Comparison of ENCODE assay signal across 8 cellular contexts in genomic region chr18:26226229-26227050, GRCh38. TPM values are rescaled to one million over a fixed set of nuclear protein-coding genes. Genes with fewer than 3 reads are reported as not detected.
DNase-seq lines count a peak whose midpoint lies in the region; ATAC-seq, FAIRE-seq and TF ChIP-seq lines count a peak whose summit lies in the region.

Gene TAF4B, plus strand, starts transcription at chr18:26226445. Its CDS starts 489 bp downstream, at chr18:26226934.

- peaks cover 4% of the 10 kb centered on the region for H3K4me1 ChIP-seq in astrocyte (ENCODE audit: insufficient read depth, low read length)
- H3K4me1 ChIP-seq in rectal smooth muscle tissue (ENCODE audit: control insufficient read depth, insufficient read depth, low read length), result peaks cover 4% of the 10 kb centered on the region
- peaks cover 18% of the 10 kb centered on the region for H3K4me1 ChIP-seq in vagina

- H3K4me1 Mint-ChIP-seq in astrocyte (ENCODE audit: low read depth, unreplicated experiment), result peaks cover 9% of the 10 kb centered on the region

- H4K20me1 ChIP-seq in astrocyte (ENCODE audit: insufficient read depth, low read length), result no peaks in the 10 kb centered on the region

- no peaks in the 10 kb centered on the region for H3K79me2 ChIP-seq in astrocyte (ENCODE audit: insufficient read depth, low read length)

- TF ChIP-seq CTCF in astrocyte (IDR thresholded peaks at IDR 0.05; ENCODE audit: insufficient read depth, low read depth, low read length), result no peak
- TF ChIP-seq CTCF in vagina (IDR thresholded peaks at IDR 0.05), result no peak

- FAIRE-seq in astrocyte (lab: Jason Lieb, UNC), result peak; percentile 60

- no peaks in the 10 kb centered on the region for H3K27me3 ChIP-seq in astrocyte (ENCODE audit: insufficient read depth, low read length)
- no peaks in the 10 kb centered on the region for H3K27me3 ChIP-seq in rectal smooth muscle tissue (ENCODE audit: control insufficient read depth, insufficient read depth, low read length)
- H3K27me3 ChIP-seq in vagina, result no peaks in the 10 kb centered on the region

- no peaks in the 10 kb centered on the region for H3K27me3 Mint-ChIP-seq in astrocyte (ENCODE audit: low read depth, unreplicated experiment)

- H3K36me3 ChIP-seq in astrocyte (ENCODE audit: insufficient read depth, low read length) (no peaks in the 10 kb centered on the region), rectal smooth muscle tissue (ENCODE audit: control insufficient read depth, insufficient read depth, low read length) (no peaks in the 10 kb centered on the region), vagina (no peaks in the 10 kb centered on the region)

- peak within 1 kb of the TSS; percentile 93 for H3K27ac Mint-ChIP-seq in astrocyte (ENCODE audit: unreplicated experiment)

- peak within 1 kb of the TSS; percentile 71 for H3K4me3 ChIP-seq in astrocyte (ENCODE audit: insufficient read depth, low read depth, low read length)
- H3K4me3 ChIP-seq in rectal smooth muscle tissue (ENCODE audit: low read length), result peak within 1 kb of the TSS; percentile 87
- H3K4me3 ChIP-seq in vagina, result peak within 1 kb of the TSS; percentile 74 to 88

- H2AFZ ChIP-seq in astrocyte (ENCODE audit: low read depth, low read length), result peak within 1 kb of the TSS; percentile 93

- H3K27ac ChIP-seq in astrocyte (ENCODE audit: low read depth, low read length) (peak within 1 kb of the TSS; percentile 54), rectal smooth muscle tissue (ENCODE audit: low read depth, low read length) (peak within 1 kb of the TSS; percentile 51), vagina (peak within 1 kb of the TSS; percentile 66)

- H3K9me3 ChIP-seq in astrocyte (ENCODE audit: insufficient read depth, low read depth, low read length), result no peaks in the 10 kb centered on the region
- no peaks in the 10 kb centered on the region for H3K9me3 ChIP-seq in vagina

- peak within 1 kb of the TSS; percentile 83 for H3K9ac ChIP-seq in astrocyte (ENCODE audit: low read length)
- peak within 1 kb of the TSS; percentile 16 for H3K9ac ChIP-seq in rectal smooth muscle tissue (ENCODE audit: low read length)

- peak within 1 kb of the TSS; percentile 97 for H3K4me2 ChIP-seq in astrocyte (ENCODE audit: low read length)

- H3K36me3 Mint-ChIP-seq in astrocyte (ENCODE audit: low read depth, unreplicated experiment), result no peaks in the 10 kb centered on the region

- H3K4me3 Mint-ChIP-seq in astrocyte (ENCODE audit: unreplicated experiment), result peak within 1 kb of the TSS; percentile 97

- H3K9me3 Mint-ChIP-seq in astrocyte (ENCODE audit: unreplicated experiment), result peaks cover 2% of the 10 kb centered on the region

- peak; percentile 91 for ATAC-seq in GM18505 (IDR thresholded peaks at IDR 0.05; ENCODE audit: unreplicated experiment)
- peak; percentile 83 for ATAC-seq in HG02938 (IDR thresholded peaks at IDR 0.05; ENCODE audit: unreplicated experiment)

- TF ChIP-seq POLR2A in GM18505 (IDR thresholded peaks at IDR 0.05; ENCODE audit: borderline replicate concordance, extremely low read depth, insufficient read depth, insufficient read length), result peak; percentile 94
- TF ChIP-seq POLR2A in vagina (IDR thresholded peaks at IDR 0.05), result peak in 1 of 2 donors; percentile 38

- DNase-seq in NCI-H187 treated with DMSO at 0.1 percent for 48 hours (lab: John Stamatoyannopoulos, UW), result peak; percentile 63
- peak; percentile 84 for DNase-seq in T-helper 22 cell (ENCODE audit: low read depth)
- DNase-seq in astrocyte (ENCODE audit: low read depth), result peak; percentile 78
- peak; percentile 77 for DNase-seq in hepatic stellate cell (ENCODE audit: low spot score)
- DNase-seq in vagina (ENCODE audit: extremely low spot score in 2 of 2), result peak in 1 of 2 donors; percentile 93

- intact Hi-C loops in vagina (cut with DNase I), result no loop called here

RNA-seq across cellular contexts. Expression of gene TAF4B, which starts in this region (rescaled TPM):
- 3.0 and 3.2 TPM in 2 replicates for total RNA-seq in astrocyte
- total RNA-seq in vagina, result 16.0 TPM
